ENCODE assay signal across 1 cellular context in the genomic region with DNA sequence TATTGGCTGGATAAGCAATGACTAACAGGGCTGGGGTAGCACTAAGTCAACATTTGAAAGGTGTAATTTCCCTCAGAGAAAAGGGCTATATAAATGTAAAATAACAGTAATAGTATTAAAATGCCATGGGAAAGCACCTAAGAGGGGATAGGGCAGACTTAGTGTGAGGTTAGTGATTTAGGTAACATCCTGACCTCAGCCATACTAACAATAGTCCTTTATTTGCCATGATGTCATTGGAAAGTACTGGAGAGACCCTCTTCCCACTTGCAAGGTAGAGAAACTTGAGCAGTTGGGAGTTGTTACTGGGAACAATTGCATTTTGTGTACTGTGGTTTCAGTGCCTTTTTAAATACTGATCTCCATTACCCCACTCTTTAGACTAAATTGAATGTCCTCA.
A peak's percentile ranks its signal among the peaks of the same experiment; 100 is the strongest.
TF ChIP-seq lines count a peak whose summit lies in the region.

No MANE protein-coding gene starts in this region.

TF ChIP-seq in GM12878, 131 proteins besides CTCF, POLR2A, EP300 and RAD21 (continued from another document):
- TF ChIP-seq, protein P1, sequence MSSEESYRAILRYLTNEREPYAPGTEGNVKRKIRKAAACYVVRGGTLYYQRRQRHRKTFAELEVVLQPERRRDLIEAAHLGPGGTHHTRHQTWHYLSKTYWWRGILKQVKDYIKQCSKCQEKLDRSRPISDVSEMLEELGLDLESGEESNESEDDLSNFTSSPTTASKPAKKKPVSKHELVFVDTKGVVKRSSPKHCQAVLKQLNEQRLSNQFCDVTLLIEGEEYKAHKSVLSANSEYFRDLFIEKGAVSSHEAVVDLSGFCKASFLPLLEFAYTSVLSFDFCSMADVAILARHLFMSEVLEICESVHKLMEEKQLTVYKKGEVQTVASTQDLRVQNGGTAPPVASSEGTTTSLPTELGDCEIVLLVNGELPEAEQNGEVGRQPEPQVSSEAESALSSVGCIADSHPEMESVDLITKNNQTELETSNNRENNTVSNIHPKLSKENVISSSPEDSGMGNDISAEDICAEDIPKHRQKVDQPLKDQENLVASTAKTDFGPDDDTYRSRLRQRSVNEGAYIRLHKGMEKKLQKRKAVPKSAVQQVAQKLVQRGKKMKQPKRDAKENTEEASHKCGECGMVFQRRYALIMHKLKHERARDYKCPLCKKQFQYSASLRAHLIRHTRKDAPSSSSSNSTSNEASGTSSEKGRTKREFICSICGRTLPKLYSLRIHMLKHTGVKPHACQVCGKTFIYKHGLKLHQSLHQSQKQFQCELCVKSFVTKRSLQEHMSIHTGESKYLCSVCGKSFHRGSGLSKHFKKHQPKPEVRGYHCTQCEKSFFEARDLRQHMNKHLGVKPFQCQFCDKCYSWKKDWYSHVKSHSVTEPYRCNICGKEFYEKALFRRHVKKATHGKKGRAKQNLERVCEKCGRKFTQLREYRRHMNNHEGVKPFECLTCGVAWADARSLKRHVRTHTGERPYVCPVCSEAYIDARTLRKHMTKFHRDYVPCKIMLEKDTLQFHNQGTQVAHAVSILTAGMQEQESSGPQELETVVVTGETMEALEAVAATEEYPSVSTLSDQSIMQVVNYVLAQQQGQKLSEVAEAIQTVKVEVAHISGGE (CRISPR knock-in tag; IDR thresholded peaks at IDR 0.05), result no peak
- no peak for TF ChIP-seq PML (IDR thresholded peaks at IDR 0.05; ENCODE audit: low read length)
- no peak for TF ChIP-seq TCF12 (IDR thresholded peaks at IDR 0.05; ENCODE audit: low read depth, low read length)
- TF ChIP-seq TCF3 (IDR thresholded peaks at IDR 0.05; ENCODE audit: borderline replicate concordance, insufficient read depth, low read depth, low read length), result no peak
- no peak for TF ChIP-seq HCFC1 (IDR thresholded peaks at IDR 0.05; ENCODE audit: low read length)
- TF ChIP-seq DPF2 (IDR thresholded peaks at IDR 0.05), result peak; percentile 60; the same call in 1 of the 2 replicates
- peak; percentile 10 to 22; a peak in 1 of 4 replicates for TF ChIP-seq BHLHE40 (IDR thresholded peaks at IDR 0.05; ENCODE audit: borderline replicate concordance in 1 of 2, low read depth in 2 of 2, low read length in 1 of 2)
- no peak for TF ChIP-seq EGR1 (IDR thresholded peaks at IDR 0.05; ENCODE audit: borderline replicate concordance in 1 of 2, low read depth in 2 of 2, low read length in 2 of 2)
- TF ChIP-seq, protein P2, sequence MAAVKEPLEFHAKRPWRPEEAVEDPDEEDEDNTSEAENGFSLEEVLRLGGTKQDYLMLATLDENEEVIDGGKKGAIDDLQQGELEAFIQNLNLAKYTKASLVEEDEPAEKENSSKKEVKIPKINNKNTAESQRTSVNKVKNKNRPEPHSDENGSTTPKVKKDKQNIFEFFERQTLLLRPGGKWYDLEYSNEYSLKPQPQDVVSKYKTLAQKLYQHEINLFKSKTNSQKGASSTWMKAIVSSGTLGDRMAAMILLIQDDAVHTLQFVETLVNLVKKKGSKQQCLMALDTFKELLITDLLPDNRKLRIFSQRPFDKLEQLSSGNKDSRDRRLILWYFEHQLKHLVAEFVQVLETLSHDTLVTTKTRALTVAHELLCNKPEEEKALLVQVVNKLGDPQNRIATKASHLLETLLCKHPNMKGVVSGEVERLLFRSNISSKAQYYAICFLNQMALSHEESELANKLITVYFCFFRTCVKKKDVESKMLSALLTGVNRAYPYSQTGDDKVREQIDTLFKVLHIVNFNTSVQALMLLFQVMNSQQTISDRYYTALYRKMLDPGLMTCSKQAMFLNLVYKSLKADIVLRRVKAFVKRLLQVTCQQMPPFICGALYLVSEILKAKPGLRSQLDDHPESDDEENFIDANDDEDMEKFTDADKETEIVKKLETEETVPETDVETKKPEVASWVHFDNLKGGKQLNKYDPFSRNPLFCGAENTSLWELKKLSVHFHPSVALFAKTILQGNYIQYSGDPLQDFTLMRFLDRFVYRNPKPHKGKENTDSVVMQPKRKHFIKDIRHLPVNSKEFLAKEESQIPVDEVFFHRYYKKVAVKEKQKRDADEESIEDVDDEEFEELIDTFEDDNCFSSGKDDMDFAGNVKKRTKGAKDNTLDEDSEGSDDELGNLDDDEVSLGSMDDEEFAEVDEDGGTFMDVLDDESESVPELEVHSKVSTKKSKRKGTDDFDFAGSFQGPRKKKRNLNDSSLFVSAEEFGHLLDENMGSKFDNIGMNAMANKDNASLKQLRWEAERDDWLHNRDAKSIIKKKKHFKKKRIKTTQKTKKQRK (IDR thresholded peaks at IDR 0.05; ENCODE audit: low read depth, low read length), result no peak
- peak; percentile 95 for TF ChIP-seq IKZF1 (conservative IDR thresholded peaks at IDR 0.05)
- TF ChIP-seq, protein P3, sequence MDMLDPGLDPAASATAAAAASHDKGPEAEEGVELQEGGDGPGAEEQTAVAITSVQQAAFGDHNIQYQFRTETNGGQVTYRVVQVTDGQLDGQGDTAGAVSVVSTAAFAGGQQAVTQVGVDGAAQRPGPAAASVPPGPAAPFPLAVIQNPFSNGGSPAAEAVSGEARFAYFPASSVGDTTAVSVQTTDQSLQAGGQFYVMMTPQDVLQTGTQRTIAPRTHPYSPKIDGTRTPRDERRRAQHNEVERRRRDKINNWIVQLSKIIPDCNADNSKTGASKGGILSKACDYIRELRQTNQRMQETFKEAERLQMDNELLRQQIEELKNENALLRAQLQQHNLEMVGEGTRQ (IDR thresholded peaks at IDR 0.05; ENCODE audit: borderline replicate concordance, low read depth, low read length), result no peak
- TF ChIP-seq YY1 (IDR thresholded peaks at IDR 0.05; ENCODE audit: low read depth, low read length), result no peak
